In genomic region chr16:1296688-1297412, GRCh38 we compare ENCODE assay signal across 10 cellular contexts. TPM values are rescaled to one million over a fixed set of nuclear protein-coding genes. Genes with fewer than 3 reads are reported as not detected.
A peak's percentile ranks its signal among the peaks of the same experiment; 100 is the strongest.
DNase-seq lines count a peak whose midpoint lies in the region; ATAC-seq, FAIRE-seq and TF ChIP-seq lines count a peak whose summit lies in the region.
"Had no signal": no experiment of that assay in that cellular context is flagged by ENCODE, and none has a peak within 500 bp of the region (broad histone marks: within the 10 kb centered on the region; RNA-seq: fewer than 3 reads in every experiment).

No MANE protein-coding gene starts in this region.

- no peaks in the 10 kb centered on the region for H4K20me1 ChIP-seq in K562 (replicated peaks; ENCODE audit: control insufficient read depth, insufficient read depth, low read length)

- H4K91ac ChIP-seq in mesenchymal stem cell (ENCODE audit: low read length): no peak overlapping the region

- H3K14ac ChIP-seq in mesenchymal stem cell (ENCODE audit: low read length in 2 of 2): no peak overlapping the region

- H3K4me1 ChIP-seq in K562 (replicated peaks in 1 of 2; ENCODE audit: control insufficient read depth in 2 of 2, insufficient read depth in 2 of 2, low read length in 2 of 2) (peaks cover 37% of the 10 kb centered on the region in 2 experiments), mesenchymal stem cell (ENCODE audit: control insufficient read depth, insufficient read depth, low read depth, low read length) (peaks cover 10% of the 10 kb centered on the region), aorta (ENCODE audit: control insufficient read depth in 1 of 2, insufficient read depth in 2 of 2, low read length in 2 of 2) (no peaks in the 10 kb centered on the region)

- H3K4me3 ChIP-seq in K562: no peak overlapping the region
- no peak overlapping the region for H3K4me3 ChIP-seq in mesenchymal stem cell (ENCODE audit: insufficient read depth in 1 of 2, low read depth in 1 of 2, low read length in 2 of 2)
- no peak overlapping the region for H3K4me3 ChIP-seq in aorta (ENCODE audit: low read length in 2 of 2)

- no peaks in the 10 kb centered on the region for H3K9me3 Mint-ChIP-seq in IgD-negative memory B cell

- peak; percentile 32 for FAIRE-seq in K562 (lab: Jason Lieb, UNC)

- WGBS in K562 (ENCODE audit: insufficient coverage, low coverage, missing lambda C conversion rate): 33% methylated on average over 11 of the region's 11 CpGs
- WGBS in mesenchymal stem cell: 69% methylated on average over 11 of the region's 11 CpGs
- WGBS in aorta, 2 donors: 60 to 64% methylated on average over 11 of the region's 11 CpGs

- peaks cover 1% of the 10 kb centered on the region for H3K36me3 Mint-ChIP-seq in IgD-negative memory B cell

- H2BK15ac ChIP-seq in mesenchymal stem cell (ENCODE audit: low read depth, poor library complexity, severe bottlenecking): no peak overlapping the region

- H3K79me2 ChIP-seq in K562 (ENCODE audit: control insufficient read depth, insufficient read depth, low read length): no peaks in the 10 kb centered on the region

- no peak for TF ChIP-seq POLR2A in K562 (conservative IDR thresholded peaks at IDR 0.05)

- H3K9me1 ChIP-seq in K562 (ENCODE audit: control insufficient read depth, insufficient read depth, low read length): no peaks in the 10 kb centered on the region

- intact Hi-C loops in K562 (cut with micrococcal nuclease) (loop anchor here (10.0 kb wide), 1 partner anchor 48 kb away; no protein-coding TSS in a partner anchor), aorta (cut with DNase I) (no loop called here)

- CTCF ChIA-PET in K562 (lab: Yijun Ruan, JAX; ENCODE audit: low intra/inter-chr PET ratio): no interaction called here

- POLR2A ChIA-PET in K562 (lab: Yijun Ruan, JAX): interaction anchor here (0.6 to 0.8 kb wide), 2 partner anchors 13 to 19 kb away, joined by 3 read pairs; partner anchors contain the start of gene UBE2I

- H3K27me3 ChIP-seq in K562 (ENCODE audit: control insufficient read depth in 2 of 2, insufficient read depth in 2 of 2, low read length in 2 of 2): no peaks in the 10 kb centered on the region
- peaks cover 28 to 57% of the 10 kb centered on the region in 2 experiments for H3K27me3 ChIP-seq in mesenchymal stem cell (ENCODE audit: control insufficient read depth in 1 of 2, insufficient read depth in 1 of 2, low read length in 2 of 2)
- H3K27me3 ChIP-seq in aorta (ENCODE audit: control insufficient read depth in 1 of 2, insufficient read depth in 2 of 2, low read length in 1 of 2): no peaks in the 10 kb centered on the region

- no peak for TF ChIP-seq RAD21 in K562 (CRISPR knock-in tag; conservative IDR thresholded peaks at IDR 0.05 in 1 of 2, IDR thresholded peaks at IDR 0.05 in 1 of 2)

- DNase-seq in K562 (ENCODE audit: extremely low read depth in 1 of 4, low spot score in 3 of 4) (peak in 1 of 4 experiments; percentile 54), mesenchymal stem cell (peak; percentile 68), AML-193 (lab: John Stamatoyannopoulos, UW) (no peak), aorta (no peak)
- DNase-seq: KG1 had no signal

- peak overlapping the region in 3 of 4 donors; percentile 47 to 71 (median 52) for H3K4me3 Mint-ChIP-seq in IgD-negative memory B cell

- H3K23ac ChIP-seq in mesenchymal stem cell (ENCODE audit: low read length in 2 of 2): no peak overlapping the region

- H3K4me1 Mint-ChIP-seq in IgD-negative memory B cell: peaks cover 8 to 21% (median 19%) of the 10 kb centered on the region in 3 donors

- H4K8ac ChIP-seq in mesenchymal stem cell (ENCODE audit: low read length): no peak overlapping the region

- peak overlapping the region; percentile 0 to 53 (median 6) for H3K27ac Mint-ChIP-seq in IgD-negative memory B cell

- no peak overlapping the region for H2BK12ac ChIP-seq in mesenchymal stem cell (ENCODE audit: low read length in 2 of 2)

- H2BK120ac ChIP-seq in mesenchymal stem cell (ENCODE audit: low read depth, low read length): no peak overlapping the region

- no peak overlapping the region for H3K4ac ChIP-seq in mesenchymal stem cell (ENCODE audit: low read depth in 1 of 2, low read length in 2 of 2)

- no TSS peak for BruUV-seq in K562 (replicated peaks; lab: Mats Ljungman, UMichigan)

- H2AFZ ChIP-seq in K562 (ENCODE audit: low read depth, low read length): peak overlapping the region; percentile 77
- H2AFZ ChIP-seq in mesenchymal stem cell (ENCODE audit: low read depth, low read length): no peak overlapping the region

- no peaks in the 10 kb centered on the region for H3K36me3 ChIP-seq in K562 (ENCODE audit: control insufficient read depth, insufficient read depth, low read length)
- H3K36me3 ChIP-seq in mesenchymal stem cell (ENCODE audit: control insufficient read depth in 1 of 2, insufficient read depth in 2 of 2, low read depth in 1 of 2, low read length in 2 of 2): no peaks in the 10 kb centered on the region
- no peaks in the 10 kb centered on the region for H3K36me3 ChIP-seq in aorta (ENCODE audit: control insufficient read depth in 1 of 2, insufficient read depth in 2 of 2, low read length in 1 of 2)
- H3K36me3 ChIP-seq: neutrophil had no signal

- H2AK5ac ChIP-seq in mesenchymal stem cell (ENCODE audit: low read length, severe bottlenecking): no peak overlapping the region

- peak overlapping the region; percentile 60; the same call in 1 of the 2 replicates for H3K4me2 ChIP-seq in K562 (ENCODE audit: insufficient read depth, low read length)
- H3K4me2 ChIP-seq in mesenchymal stem cell (ENCODE audit: low read length, poor library complexity, severe bottlenecking): no peak overlapping the region

- H3K27ac ChIP-seq in C4-2B (peak overlapping the region; percentile 84), K562 (ENCODE audit: extremely low read depth, low read depth, low read length) (peak overlapping the region; percentile 48; the same call in 2 of the 3 replicates), mesenchymal stem cell (ENCODE audit: low read length, poor library complexity, severe bottlenecking) (no peak overlapping the region), aorta (ENCODE audit: low read depth in 1 of 2, low read length in 2 of 2) (no peak overlapping the region)
- H3K27ac ChIP-seq: neutrophil had no signal

- ATAC-seq in K562: no peak
- ATAC-seq in HG02852 (IDR thresholded peaks at IDR 0.05; ENCODE audit: unreplicated experiment): no peak
- ATAC-seq in GM21381 (IDR thresholded peaks at IDR 0.05; ENCODE audit: unreplicated experiment): no peak
- ATAC-seq in aorta (ENCODE audit: low FRiP score): no peak

- no peaks in the 10 kb centered on the region for H3K79me1 ChIP-seq in mesenchymal stem cell (replicated peaks; ENCODE audit: low read length, poor library complexity, severe bottlenecking)

- peak; percentile 87 for TF ChIP-seq EP300 in K562 (IDR thresholded peaks at IDR 0.05; ENCODE audit: low read length)

- H2BK5ac ChIP-seq in mesenchymal stem cell (ENCODE audit: low read depth, low read length, poor library complexity, severe bottlenecking): no peak overlapping the region

- H3K27me3 Mint-ChIP-seq in IgD-negative memory B cell: peaks cover 11% of the 10 kb centered on the region

- peak overlapping the region in 1 of 2 experiments; percentile 16; a peak in 1 of 4 replicates for H3K9ac ChIP-seq in K562 (ENCODE audit: insufficient read depth in 1 of 2, low read depth in 2 of 2, low read length in 2 of 2)
- H3K9ac ChIP-seq in mesenchymal stem cell (ENCODE audit: low read length): peak overlapping the region; percentile 73

- TF ChIP-seq CTCF in C4-2B (conservative IDR thresholded peaks at IDR 0.05) (no peak), K562 (IDR thresholded peaks at IDR 0.05 in 2 of 3, conservative IDR thresholded peaks at IDR 0.05 in 1 of 3; ENCODE audit: insufficient read depth in 2 of 3, low read depth in 1 of 3, low read length in 3 of 3) (no peak)

- H3K9me3 ChIP-seq in K562 (replicated peaks; ENCODE audit: control insufficient read depth, insufficient read depth, low read depth, low read length) (no peaks in the 10 kb centered on the region), mesenchymal stem cell (ENCODE audit: control insufficient read depth, low read length) (no peaks in the 10 kb centered on the region), aorta (ENCODE audit: control insufficient read depth, low read length) (no peaks in the 10 kb centered on the region)
- H3K9me3 ChIP-seq: neutrophil had no signal

- H3K18ac ChIP-seq in mesenchymal stem cell (ENCODE audit: low read depth in 1 of 2, low read length in 2 of 2): no peak overlapping the region

- in situ Hi-C loops in K562 (cut with MboI): no loop called here

RNA-seq across cellular contexts. Expression of gene UBE2I, which starts 12.6 kb away (rescaled TPM):
- 165 TPM for polyA plus RNA-seq in IgD-negative memory B cell
- total RNA-seq in K562 (2011; cell fraction: chromatin; rRNA removed; ENCODE audit: low replicate concordance): 163 and 370 TPM in 2 replicates
- 214 and 227 TPM in 2 replicates for total RNA-seq in K562 (2011; cell fraction: nucleolus; rRNA removed)
- total RNA-seq in K562 (2011; cell fraction: nucleoplasm; rRNA removed): 128 and 149 TPM in 2 replicates
- total RNA-seq in K562 (2014; rRNA removed): 64.7 and 104 TPM in 2 replicates
- total RNA-seq in K562 (2014; rRNA removed; fragmentation: Illumina TruSeq; extraction: Trizol): 103 and 114 TPM in 2 replicates
- total RNA-seq in K562 (2015; rRNA removed; fragmentation: Illumina TruSeq; extraction: Trizol): 96.9 and 104 TPM in 2 replicates
- 208 and 215 TPM in 2 replicates for total RNA-seq in K562 (2021)
- polyA plus RNA-seq in K562 (2011; rRNA removed): 132 and 145 TPM in 2 replicates
- 67.6 and 119 TPM in 2 replicates for polyA plus RNA-seq in K562 (2011; cell fraction: cytosol; rRNA removed)
- polyA plus RNA-seq in K562 (2011; cell fraction: nucleus; rRNA removed): 140 and 142 TPM in 2 replicates
- 143 and 153 TPM in 2 replicates for polyA plus RNA-seq in K562 (2012)
- 222 and 254 TPM in 2 replicates for polyA plus RNA-seq in K562 (2014; fragmentation: Illumina TruSeq; extraction: Trizol)
- 10 to 100 TPM; 36.6 to 45.1 TPM for polyA plus RNA-seq in K562 (2014; fragmentation: Nextera tagmentation; extraction: Ambion mirVana)
- polyA plus RNA-seq in K562 (2014; rRNA removed): 171 and 184 TPM in 2 replicates
- 118 and 130 TPM in 2 replicates for polyA minus RNA-seq in K562 (2011; rRNA and poly(A)+ RNA removed)
- polyA minus RNA-seq in K562 (2011; cell fraction: cytosol; rRNA and poly(A)+ RNA removed): 69.2 and 93.4 TPM in 2 replicates
- 62.3 and 72.8 TPM in 2 replicates for polyA minus RNA-seq in K562 (2011; cell fraction: nucleus; rRNA and poly(A)+ RNA removed)
- 146 TPM for polyA plus RNA-seq in mesenchymal stem cell (2013, experiment 1 of 2)
- polyA plus RNA-seq in mesenchymal stem cell (2013, experiment 2 of 2): 147 TPM
- total RNA-seq in aorta: 10 to 100 TPM; 81.7 to 86.7 TPM
- 10 to 100 TPM; 35.7 to 63.1 TPM for polyA plus RNA-seq in aorta

RNA-seq across cellular contexts. Expression of gene BAIAP3, which starts 36.6 kb away (rescaled TPM):
- polyA plus RNA-seq in IgD-negative memory B cell: 26.0 TPM
- total RNA-seq in K562 (2011; cell fraction: chromatin; rRNA removed; ENCODE audit: low replicate concordance): 10.8 and 42.1 TPM in 2 replicates
- 29.0 and 32.5 TPM in 2 replicates for total RNA-seq in K562 (2011; cell fraction: nucleolus; rRNA removed)
- total RNA-seq in K562 (2011; cell fraction: nucleoplasm; rRNA removed): 13.0 and 13.4 TPM in 2 replicates
- total RNA-seq in K562 (2014; rRNA removed): 2.3 and 4.5 TPM in 2 replicates
- 0.06 and 0.18 TPM in 2 replicates for total RNA-seq in K562 (2014; rRNA removed; fragmentation: Illumina TruSeq; extraction: Trizol)
- total RNA-seq in K562 (2015; rRNA removed; fragmentation: Illumina TruSeq; extraction: Trizol): 0.33 and 1.2 TPM in 2 replicates
- total RNA-seq in K562 (2021): 3.3 and 3.4 TPM in 2 replicates
- polyA plus RNA-seq in K562 (2011; rRNA removed): 0.81 and 1.8 TPM in 2 replicates
- 0.55 and 1.9 TPM in 2 replicates for polyA plus RNA-seq in K562 (2011; cell fraction: cytosol; rRNA removed)
- 15.2 and 24.6 TPM in 2 replicates for polyA plus RNA-seq in K562 (2011; cell fraction: nucleus; rRNA removed)
- polyA plus RNA-seq in K562 (2012): 3.2 and 13.5 TPM in 2 replicates
- polyA plus RNA-seq in K562 (2014; fragmentation: Illumina TruSeq; extraction: Trizol): 0.34 and 1.1 TPM in 2 replicates
- polyA plus RNA-seq in K562 (2014; fragmentation: Nextera tagmentation; extraction: Ambion mirVana): under 1 TPM in 1 of 2 experiments, not detected in 1; 0.03 TPM
- polyA plus RNA-seq in K562 (2014; rRNA removed): 1.5 and 4.5 TPM in 2 replicates
- polyA minus RNA-seq in K562 (2011; rRNA and poly(A)+ RNA removed): 0.33 and 1.1 TPM in 2 replicates
- polyA minus RNA-seq in K562 (2011; cell fraction: cytosol; rRNA and poly(A)+ RNA removed): 1.7 and 1.9 TPM in 2 replicates
- polyA minus RNA-seq in K562 (2011; cell fraction: nucleus; rRNA and poly(A)+ RNA removed): 8.8 and 11.0 TPM in 2 replicates
- 3.2 TPM for polyA plus RNA-seq in mesenchymal stem cell (2013, experiment 1 of 2)
- polyA plus RNA-seq in mesenchymal stem cell (2013, experiment 2 of 2): 3.6 TPM
- 1 to 10 TPM; 1.2 to 3.1 TPM for total RNA-seq in aorta
- 1 to 10 TPM; 1.1 to 2.6 TPM for polyA plus RNA-seq in aorta

RNA-seq across cellular contexts. Expression of gene TPSD1, which starts 41.0 kb away (rescaled TPM):
- polyA plus RNA-seq in IgD-negative memory B cell: not detected
- total RNA-seq in K562 (2011; cell fraction: chromatin; rRNA removed; ENCODE audit: low replicate concordance): not detected in 2 replicates
- not detected in 2 replicates for total RNA-seq in K562 (2011; cell fraction: nucleolus; rRNA removed)
- total RNA-seq in K562 (2011; cell fraction: nucleoplasm; rRNA removed): not detected in 2 replicates
- not detected in 2 replicates for total RNA-seq in K562 (2014; rRNA removed)
- not detected in 2 replicates for total RNA-seq in K562 (2014; rRNA removed; fragmentation: Illumina TruSeq; extraction: Trizol)
- not detected in 2 replicates for total RNA-seq in K562 (2015; rRNA removed; fragmentation: Illumina TruSeq; extraction: Trizol)
- total RNA-seq in K562 (2021): not detected in 2 replicates
- not detected in 2 replicates for polyA plus RNA-seq in K562 (2011; rRNA removed)
- polyA plus RNA-seq in K562 (2011; cell fraction: cytosol; rRNA removed): not detected in 2 replicates
- not detected in 2 replicates for polyA plus RNA-seq in K562 (2011; cell fraction: nucleus; rRNA removed)
- polyA plus RNA-seq in K562 (2012): 0.07 TPM in 1 of 2 replicates, not detected in the other
- polyA plus RNA-seq in K562 (2014; fragmentation: Illumina TruSeq; extraction: Trizol): not detected in 2 replicates
- not detected for polyA plus RNA-seq in K562 (2014; fragmentation: Nextera tagmentation; extraction: Ambion mirVana)
- polyA plus RNA-seq in K562 (2014; rRNA removed): not detected in 2 replicates
- not detected in 2 replicates for polyA minus RNA-seq in K562 (2011; rRNA and poly(A)+ RNA removed)
- not detected in 2 replicates for polyA minus RNA-seq in K562 (2011; cell fraction: cytosol; rRNA and poly(A)+ RNA removed)
- not detected in 2 replicates for polyA minus RNA-seq in K562 (2011; cell fraction: nucleus; rRNA and poly(A)+ RNA removed)
- not detected for polyA plus RNA-seq in mesenchymal stem cell (2013, experiment 1 of 2)
- polyA plus RNA-seq in mesenchymal stem cell (2013, experiment 2 of 2): not detected
- total RNA-seq in aorta: not detected
- under 1 TPM in 1 of 2 donors, not detected in 1; 0.38 TPM for polyA plus RNA-seq in aorta

RNA-seq across cellular contexts. Expression of gene TSR3, which starts 54.8 kb away (rescaled TPM):
- 116 TPM for polyA plus RNA-seq in IgD-negative memory B cell
- 2.8 and 6.4 TPM in 2 replicates for total RNA-seq in K562 (2011; cell fraction: chromatin; rRNA removed; ENCODE audit: low replicate concordance)
- 8.8 and 12.3 TPM in 2 replicates for total RNA-seq in K562 (2011; cell fraction: nucleolus; rRNA removed)
- 3.4 and 7.0 TPM in 2 replicates for total RNA-seq in K562 (2011; cell fraction: nucleoplasm; rRNA removed)
- 74.8 and 100.0 TPM in 2 replicates for total RNA-seq in K562 (2014; rRNA removed)
- total RNA-seq in K562 (2014; rRNA removed; fragmentation: Illumina TruSeq; extraction: Trizol): 6.7 TPM in 2 replicates
- total RNA-seq in K562 (2015; rRNA removed; fragmentation: Illumina TruSeq; extraction: Trizol): 29.6 and 31.9 TPM in 2 replicates
- total RNA-seq in K562 (2021): 50.5 and 53.7 TPM in 2 replicates
- 15.8 and 16.5 TPM in 2 replicates for polyA plus RNA-seq in K562 (2011; rRNA removed)
- polyA plus RNA-seq in K562 (2011; cell fraction: cytosol; rRNA removed): 21.3 and 65.5 TPM in 2 replicates
- polyA plus RNA-seq in K562 (2011; cell fraction: nucleus; rRNA removed): 12.1 and 18.1 TPM in 2 replicates
- polyA plus RNA-seq in K562 (2012): 34.9 and 46.9 TPM in 2 replicates
- polyA plus RNA-seq in K562 (2014; fragmentation: Illumina TruSeq; extraction: Trizol): 10.3 and 22.1 TPM in 2 replicates
- 1 to 10 TPM; 1.5 to 2.4 TPM for polyA plus RNA-seq in K562 (2014; fragmentation: Nextera tagmentation; extraction: Ambion mirVana)
- polyA plus RNA-seq in K562 (2014; rRNA removed): 53.3 and 75.7 TPM in 2 replicates
- polyA minus RNA-seq in K562 (2011; rRNA and poly(A)+ RNA removed): 2.6 and 4.5 TPM in 2 replicates
- polyA minus RNA-seq in K562 (2011; cell fraction: cytosol; rRNA and poly(A)+ RNA removed): 17.2 and 24.6 TPM in 2 replicates
- polyA minus RNA-seq in K562 (2011; cell fraction: nucleus; rRNA and poly(A)+ RNA removed): 7.1 and 7.8 TPM in 2 replicates
- 43.6 TPM for polyA plus RNA-seq in mesenchymal stem cell (2013, experiment 1 of 2)
- polyA plus RNA-seq in mesenchymal stem cell (2013, experiment 2 of 2): 42.3 TPM
- 10 to 100 TPM; 32.1 to 37.5 TPM for total RNA-seq in aorta
- polyA plus RNA-seq in aorta: 10 to 100 TPM; 68.4 to 88.0 TPM

RNA-seq across cellular contexts. Expression of gene GNPTG, which starts 54.9 kb away (rescaled TPM):
- polyA plus RNA-seq in IgD-negative memory B cell (55.9 TPM), K562 (2011; rRNA removed) (18.6 and 20.7 TPM in 2 replicates), K562 (2014; fragmentation: Illumina TruSeq; extraction: Trizol) (9.0 and 13.6 TPM in 2 replicates), K562 (2014; fragmentation: Nextera tagmentation; extraction: Ambion mirVana) (1 to 10 TPM in 1 of 2 experiments, under 1 TPM in 1; 0.69 to 1.0 TPM), K562 (2014; rRNA removed) (31.5 and 33.3 TPM in 2 replicates), aorta (10 to 100 TPM; 33.7 to 74.1 TPM)
- 42.1 and 68.9 TPM in 2 replicates for total RNA-seq in K562 (2011; cell fraction: chromatin; rRNA removed; ENCODE audit: low replicate concordance)
- total RNA-seq in K562 (2011; cell fraction: nucleolus; rRNA removed): 52.6 and 53.5 TPM in 2 replicates
- 51.0 and 57.1 TPM in 2 replicates for total RNA-seq in K562 (2011; cell fraction: nucleoplasm; rRNA removed)
- total RNA-seq in K562 (2014; rRNA removed) (22.3 and 24.0 TPM in 2 replicates), K562 (2014; rRNA removed; fragmentation: Illumina TruSeq; extraction: Trizol) (4.7 and 6.1 TPM in 2 replicates), K562 (2015; rRNA removed; fragmentation: Illumina TruSeq; extraction: Trizol) (13.6 and 13.9 TPM in 2 replicates), K562 (2021) (19.9 and 22.2 TPM in 2 replicates), aorta (10 to 100 TPM; 45.3 to 55.1 TPM)
- polyA plus RNA-seq in K562 (2011; cell fraction: cytosol; rRNA removed): 20.9 and 40.1 TPM in 2 replicates
- 55.5 and 97.5 TPM in 2 replicates for polyA plus RNA-seq in K562 (2011; cell fraction: nucleus; rRNA removed)
- polyA plus RNA-seq in K562 (2012): 18.3 and 26.9 TPM in 2 replicates
- polyA minus RNA-seq in K562 (2011; rRNA and poly(A)+ RNA removed): 1.6 and 5.7 TPM in 2 replicates
- polyA minus RNA-seq in K562 (2011; cell fraction: cytosol; rRNA and poly(A)+ RNA removed): 7.7 and 10.3 TPM in 2 replicates
- polyA minus RNA-seq in K562 (2011; cell fraction: nucleus; rRNA and poly(A)+ RNA removed): 11.7 and 13.1 TPM in 2 replicates
- 46.5 TPM for polyA plus RNA-seq in mesenchymal stem cell (2013, experiment 1 of 2)
- polyA plus RNA-seq in mesenchymal stem cell (2013, experiment 2 of 2): 45.8 TPM

Comparison
In these comparisons a context has a peak if more than half of its experiments do, and no peak if none do; other contexts are left out.
1. H3K27ac ChIP-seq: peak in C4-2B (single experiment) and K562 (single experiment); none in mesenchymal stem cell (single experiment) and aorta (0 of 2).